In genomic region chr1:116567790-116568667, GRCh38 we compare ENCODE assay signal across 13 cellular contexts. TPM values are rescaled to one million over a fixed set of nuclear protein-coding genes. Genes with fewer than 3 reads are reported as not detected.
DNase-seq lines count a peak whose midpoint lies in the region; ATAC-seq, FAIRE-seq and TF ChIP-seq lines count a peak whose summit lies in the region.
"Had no signal": no experiment of that assay in that cellular context is flagged by ENCODE, and none has a peak within 500 bp of the region (broad histone marks: within the 10 kb centered on the region; RNA-seq: fewer than 3 reads in every experiment).

No MANE protein-coding gene starts in this region.

- peak overlapping the region; percentile 93 for H3K4me3 Mint-ChIP-seq in T-helper 1 cell treated with Interleukin-12 subunit alpha and Interleukin-12 subunit beta and Interleukin-4 antibody, amounts not matched to agents 30 μg/mL and 1 μg/mL, for 36 hours
- H3K4me3 Mint-ChIP-seq in memory B cell = peak overlapping the region; percentile 15

- FAIRE-seq in GM12892 (lab: Jason Lieb, UNC) (no peak), pancreas (lab: Jason Lieb, UNC) (no peak)

- peak overlapping the region; percentile 56 for H3K27ac Mint-ChIP-seq in T-helper 1 cell treated with Interleukin-12 subunit alpha and Interleukin-12 subunit beta and Interleukin-4 antibody, amounts not matched to agents 30 μg/mL and 1 μg/mL, for 36 hours
- peak overlapping the region; percentile 97 for H3K27ac Mint-ChIP-seq in memory B cell

- H3K27ac ChIP-seq in PC-9 (no peak overlapping the region), pancreas (no peak overlapping the region)

- H3K9me3 ChIP-seq in PC-9 (ENCODE audit: insufficient read depth, low read depth) (peaks cover 12% of the 10 kb centered on the region), pancreas (no peaks in the 10 kb centered on the region)

- peaks cover 23% of the 10 kb centered on the region; the same call in 1 of the 2 replicates for H4K20me1 ChIP-seq in PC-9 (ENCODE audit: insufficient read depth)

- H3K79me2 ChIP-seq in PC-9 (ENCODE audit: low read depth) = peaks cover 75% of the 10 kb centered on the region

- H3K36me3 Mint-ChIP-seq in T-helper 1 cell treated with Interleukin-12 subunit alpha and Interleukin-12 subunit beta and Interleukin-4 antibody, amounts not matched to agents 30 μg/mL and 1 μg/mL, for 36 hours (ENCODE audit: low read depth) = peaks cover 55% of the 10 kb centered on the region
- H3K36me3 Mint-ChIP-seq in memory B cell = peaks cover 19% of the 10 kb centered on the region

- peaks cover 15% of the 10 kb centered on the region for H3K9me3 Mint-ChIP-seq in T-helper 1 cell treated with Interleukin-12 subunit alpha and Interleukin-12 subunit beta and Interleukin-4 antibody, amounts not matched to agents 30 μg/mL and 1 μg/mL, for 36 hours
- peaks cover 9% of the 10 kb centered on the region for H3K9me3 Mint-ChIP-seq in memory B cell

- H3K4me2 ChIP-seq in PC-9 = peak overlapping the region; percentile 94

- peaks cover 60% of the 10 kb centered on the region for H3K4me1 Mint-ChIP-seq in T-helper 1 cell treated with Interleukin-12 subunit alpha and Interleukin-12 subunit beta and Interleukin-4 antibody, amounts not matched to agents 30 μg/mL and 1 μg/mL, for 36 hours (ENCODE audit: low read depth)
- H3K4me1 Mint-ChIP-seq in memory B cell = peaks cover 45% of the 10 kb centered on the region

- peaks cover 14% of the 10 kb centered on the region; the same call in 1 of the 2 replicates for H3F3A ChIP-seq in PC-9 (ENCODE audit: insufficient read depth, low read depth)

- H3K27me3 ChIP-seq in PC-9 (ENCODE audit: insufficient read depth, low read depth) (no peaks in the 10 kb centered on the region), pancreas (peaks cover 0 to 5% (median 0%) of the 10 kb centered on the region in 4 donors)

- 69 to 70% methylated on average over 4 of the region's 4 CpGs for WGBS in pancreas, 2 donors

- no TSS peak for BruUV-seq in PC-9 (replicated peaks; lab: Mats Ljungman, UMichigan)

- intact Hi-C loops in PC-9 (cut with micrococcal nuclease; ENCODE audit: unreplicated experiment) (loop anchor here (10.0 kb wide), 1 partner anchor 1013 kb away; no protein-coding TSS in a partner anchor), pancreas (cut with DNase I) (no loop called here)

- H3K36me3 ChIP-seq in PC-9 (ENCODE audit: low read depth) = peaks cover 51% of the 10 kb centered on the region
- H3K36me3 ChIP-seq in pancreas = no peaks in the 10 kb centered on the region

- ATAC-seq in memory B cell (ENCODE audit: low read depth) (no peak), GM21619 (IDR thresholded peaks at IDR 0.05; ENCODE audit: unreplicated experiment) (no peak), pancreas (no peak)

- peak; percentile 39; the same call in 1 of the 2 replicates for TF ChIP-seq POLR2A in GM12892 (IDR thresholded peaks at IDR 0.05; ENCODE audit: low read depth, low read length)

- no peak for DNase-seq in T-helper 1 cell
- no peak for DNase-seq in GM12892 (ENCODE audit: insufficient read length)
- DNase-seq in PC-9 = no peak
- DNase-seq in memory B cell (ENCODE audit: low spot score in 2 of 2) = no peak
- DNase-seq in stimulated activated CD4-positive, alpha-beta T cell treated with anti-CD3 and anti-CD28 coated beads, Interleukin-4, amount 100 ng/mL, for 4 hours = no peak
- no peak for DNase-seq in pancreas
- DNase-seq: activated gamma-delta T cell treated with Interleukin-2 at 50 U/mL for 16 hours; effector CD8-positive, alpha-beta T cell; foreskin fibroblast; NCI-H1105 treated with DMSO at 0.1 percent for 48 hours; NCI-H446 treated with DMSO at 0.1 percent for 48 hours had no signal

- H3K27me3 Mint-ChIP-seq in T-helper 1 cell treated with Interleukin-12 subunit alpha and Interleukin-12 subunit beta and Interleukin-4 antibody, amounts not matched to agents 30 μg/mL and 1 μg/mL, for 36 hours (ENCODE audit: low read depth) = no peaks in the 10 kb centered on the region
- no peaks in the 10 kb centered on the region for H3K27me3 Mint-ChIP-seq in memory B cell

- TF ChIP-seq CTCF in PC-9 (conservative IDR thresholded peaks at IDR 0.05) (no peak), pancreas (IDR thresholded peaks at IDR 0.05) (no peak)

- POLR2A ChIA-PET in PC-9 (lab: Charles Lee; ENCODE audit: unreplicated experiment) = interaction anchor here (0.7 kb wide), 1 partner anchor 22 kb away, joined by 3 read pairs; no protein-coding TSS in a partner anchor

- H3K4me3 ChIP-seq in PC-9 (peak overlapping the region; percentile 85; the same call in 1 of the 2 replicates), pancreas (no peak overlapping the region)

- H3K4me1 ChIP-seq in PC-9 (replicated peaks; ENCODE audit: insufficient read depth) = peaks cover 37% of the 10 kb centered on the region
- H3K4me1 ChIP-seq in pancreas = no peaks in the 10 kb centered on the region

- no peaks in the 10 kb centered on the region for H3K9me2 ChIP-seq in PC-9 (ENCODE audit: insufficient read depth)

- no peak overlapping the region for H2AFZ ChIP-seq in PC-9

- CTCF ChIA-PET in PC-9 (lab: Charles Lee) = no interaction called here

RNA-seq across cellular contexts. Expression of gene CD58, which starts 2.8 kb away (rescaled TPM):
- polyA plus RNA-seq in GM12892 (2012; ENCODE audit: missing spikeins) = 172 TPM
- total RNA-seq in PC-9 (2021) (15.9 and 23.6 TPM in 2 replicates), pancreas (1 to 10 TPM; 1.7 to 9.1 (median 3.1) TPM)
- 1 to 10 TPM; 5.7 to 7.3 TPM for polyA plus RNA-seq in pancreas
